In genomic region chr14:55807059-55807499, GRCh38 we compare ENCODE assay signal across 8 cellular contexts.
DNase-seq lines count a peak whose midpoint lies in the region; ATAC-seq and FAIRE-seq lines count a peak whose summit lies in the region.

No MANE protein-coding gene starts in this region.

- no peak overlapping the region for H3K4me2 ChIP-seq in Karpas-422 (ENCODE audit: low read depth, low read length, poor library complexity, severe bottlenecking)

- H2AFZ ChIP-seq in Karpas-422 (ENCODE audit: low read length): no peak overlapping the region

- peak; percentile 12 for DNase-seq in MG63
- peak; percentile 58 for DNase-seq in activated CD4-positive, alpha-beta T cell treated with anti-CD3 and anti-CD28 coated beads for 1 hour
- peak; percentile 88 for DNase-seq in central memory CD4-positive, alpha-beta T cell
- peak; percentile 96 to 99 for DNase-seq in lung microvascular endothelial cell (ENCODE audit: low read depth in 2 of 2)
- DNase-seq in stimulated activated CD8-positive, alpha-beta memory T cell treated with anti-CD3 and anti-CD28 coated beads, Interleukin-7, amount 100 ng/mL, for 24 hours (ENCODE audit: low read depth): peak; percentile 33
- DNase-seq in Karpas-422: no peak
- DNase-seq in GM19239 (ENCODE audit: insufficient read length, low spot score): no peak

- H3K4me3 ChIP-seq in MG63: no peak overlapping the region
- H3K4me3 ChIP-seq in Karpas-422 (ENCODE audit: low read length): no peak overlapping the region

- no peaks in the 10 kb centered on the region for H3K36me3 ChIP-seq in MG63
- no peaks in the 10 kb centered on the region for H3K36me3 ChIP-seq in Karpas-422 (ENCODE audit: insufficient read depth, low read length)

- no peaks in the 10 kb centered on the region for H3K4me1 ChIP-seq in Karpas-422 (ENCODE audit: low read length)

- H3K9me3 ChIP-seq in MG63: no peaks in the 10 kb centered on the region
- no peaks in the 10 kb centered on the region for H3K9me3 ChIP-seq in Karpas-422 (ENCODE audit: low read length)

- no peaks in the 10 kb centered on the region for H3K79me2 ChIP-seq in Karpas-422 (ENCODE audit: low read length)

- H3K9me2 ChIP-seq in Karpas-422 (replicated peaks; ENCODE audit: insufficient read depth, low read length): no peaks in the 10 kb centered on the region

- FAIRE-seq in GM19239 (lab: Jason Lieb, UNC): no peak

- H3K27me3 ChIP-seq in MG63: no peaks in the 10 kb centered on the region
- H3K27me3 ChIP-seq in Karpas-422 (ENCODE audit: low read length): no peaks in the 10 kb centered on the region

- peak; percentile 58 for ATAC-seq in GM19351 (IDR thresholded peaks at IDR 0.05; ENCODE audit: unreplicated experiment)

- no peaks in the 10 kb centered on the region for H4K20me1 ChIP-seq in Karpas-422 (ENCODE audit: insufficient read depth, low read depth, low read length)

- no peak overlapping the region for H3K9ac ChIP-seq in Karpas-422 (ENCODE audit: low read length)

- no peak overlapping the region for H3K27ac ChIP-seq in Karpas-422 (ENCODE audit: low read length)

Comparison
In these comparisons a context has a peak if more than half of its experiments do, and no peak if none do; other contexts are left out.
1. DNase-seq: peak in MG63 (single experiment), activated CD4-positive, alpha-beta T cell treated with anti-CD3 and anti-CD28 coated beads for 1 hour (single experiment), central memory CD4-positive, alpha-beta T cell (single experiment), lung microvascular endothelial cell (2 of 2) and stimulated activated CD8-positive, alpha-beta memory T cell treated with anti-CD3 and anti-CD28 coated beads, Interleukin-7, amount 100 ng/mL, for 24 hours (single experiment); none in Karpas-422 (single experiment) and GM19239 (single experiment).